In genomic region chr11:69560141-69560790, GRCh38 we compare ENCODE assay signal across 30 cellular contexts.
"Had no signal": no experiment of that assay in that cellular context is flagged by ENCODE, and none has a peak within 500 bp of the region (broad histone marks: within the 10 kb centered on the region; RNA-seq: fewer than 3 reads in every experiment).

No MANE protein-coding gene starts in this region.

- H3K36me3 ChIP-seq: cardiac muscle cell, colonic mucosa, pancreas, sigmoid colon, upper lobe of left lung, vagina had no signal

- H3K9me3 ChIP-seq: colonic mucosa, pancreas, sigmoid colon, vagina had no signal

- H3K4me1 Mint-ChIP-seq: activated B cell treated with CpG ODN at 0.5 μM for 24 hours; brain; naive B cell; stimulated activated memory B cell treated with anti-CD40 and anti-IgM and Interleukin-4, amounts not matched to agents 10 μg/mL and 1 μg/mL and 100 μg/mL, for 72 hours had no signal

- H3K36me3 Mint-ChIP-seq: activated CD8-positive, alpha-beta memory T cell treated with anti-CD3 and anti-CD28 coated beads, Interleukin-2, amount 10 ng/mL, durations not matched to agents 7 days and 5 days; activated naive CD4-positive, alpha-beta T cell treated with anti-CD3 and anti-CD28 coated beads, Interleukin-2, amount 50 U/mL, for 24 hours; brain; immature natural killer cell; mesothelial cell of epicardium; naive B cell; stimulated activated memory B cell treated with anti-CD40 and anti-IgM and Interleukin-4, amounts not matched to agents 10 μg/mL and 1 μg/mL and 100 μg/mL, for 72 hours had no signal

- H3K27ac ChIP-seq: cardiac muscle cell, colonic mucosa, pancreas, psoas muscle, sigmoid colon, upper lobe of left lung, vagina had no signal

- H3K27ac Mint-ChIP-seq: activated B cell treated with CpG ODN at 0.5 μM for 24 hours; activated CD8-positive, alpha-beta memory T cell treated with anti-CD3 and anti-CD28 coated beads, Interleukin-2, amount 10 ng/mL, durations not matched to agents 7 days and 5 days; activated CD8-positive, alpha-beta T cell treated with anti-CD3 and anti-CD28 coated beads, Interleukin-2, amount 10 ng/mL, durations not matched to agents 7 days and 5 days; activated T-helper 2 cell treated with anti-CD3 and anti-CD28 coated beads, Interferon-gamma antibody, Interleukin-2, Interleukin-4, amounts not matched to agents 10 μg/mL and 5 μg/mL and 100 μg/mL, durations not matched to agents 14 hours and 24 hours and 36 hours; brain; effector memory CD8-positive, alpha-beta T cell; immature natural killer cell; mesothelial cell of epicardium; stimulated activated memory B cell treated with anti-CD40 and anti-IgM and Interleukin-4, amounts not matched to agents 10 μg/mL and 1 μg/mL and 100 μg/mL, for 72 hours; stimulated activated naive CD8-positive, alpha-beta T cell treated with anti-CD3 and anti-CD28 coated beads, Interleukin-15, amount 100 ng/mL, for 72 hours; T-helper 1 cell treated with Interleukin-12 subunit alpha and Interleukin-12 subunit beta and Interleukin-4 antibody, amounts not matched to agents 30 μg/mL and 1 μg/mL, for 36 hours had no signal

- H3K27me3 Mint-ChIP-seq: activated B cell treated with CpG ODN at 0.5 μM for 24 hours; stimulated activated memory B cell treated with anti-CD40 and anti-IgM and Interleukin-4, amounts not matched to agents 10 μg/mL and 1 μg/mL and 100 μg/mL, for 72 hours had no signal

- H3K4me3 Mint-ChIP-seq: activated B cell treated with CpG ODN at 0.5 μM for 24 hours; activated CD8-positive, alpha-beta memory T cell treated with anti-CD3 and anti-CD28 coated beads, Interleukin-2, amount 10 ng/mL, durations not matched to agents 7 days and 5 days; activated CD8-positive, alpha-beta T cell treated with anti-CD3 and anti-CD28 coated beads, Interleukin-2, amount 10 ng/mL, durations not matched to agents 7 days and 5 days; activated naive CD4-positive, alpha-beta T cell treated with anti-CD3 and anti-CD28 coated beads, Interleukin-2, amount 50 U/mL, for 24 hours; brain; effector memory CD8-positive, alpha-beta T cell; immature natural killer cell; mesothelial cell of epicardium; naive B cell; stimulated activated memory B cell treated with anti-CD40 and anti-IgM and Interleukin-4, amounts not matched to agents 10 μg/mL and 1 μg/mL and 100 μg/mL, for 72 hours; stimulated activated naive CD8-positive, alpha-beta T cell treated with anti-CD3 and anti-CD28 coated beads, Interleukin-15, amount 100 ng/mL, for 72 hours; T-helper 1 cell treated with Interleukin-12 subunit alpha and Interleukin-12 subunit beta and Interleukin-4 antibody, amounts not matched to agents 30 μg/mL and 1 μg/mL, for 36 hours had no signal

- DNase-seq: activated B cell treated with CpG ODN at 0.5 μM for 24 hours; activated CD8-positive, alpha-beta memory T cell treated with anti-CD3 and anti-CD28 coated beads, Interleukin-2, amount 10 ng/mL, durations not matched to agents 7 days and 5 days; activated CD8-positive, alpha-beta T cell treated with anti-CD3 and anti-CD28 coated beads, Interleukin-2, amount 10 ng/mL, durations not matched to agents 7 days and 5 days; activated T-cell treated with anti-CD3 and anti-CD28 coated beads, Interleukin-2, amount 50 U/mL, for 48 hours; aorta; cerebellar nuclear complex; colonic mucosa; effector memory CD8-positive, alpha-beta T cell; hippocampal formation; immature natural killer cell; kidney; naive B cell; pancreas; psoas muscle; sigmoid colon; stimulated activated CD4-positive, alpha-beta T cell treated with anti-CD3 and anti-CD28 coated beads, Interleukin-1b, Interleukin-23, amount 100 ng/mL, for 48 hours; stimulated activated CD4-positive, alpha-beta T cell treated with anti-CD3 and anti-CD28 coated beads, Interleukin-4, amount 100 ng/mL, for 4 hours; stimulated activated CD8-positive, alpha-beta memory T cell treated with anti-CD3 and anti-CD28 coated beads, Interleukin-4, amount 100 ng/mL, for 48 hours; stimulated activated naive CD8-positive, alpha-beta T cell treated with anti-CD3 and anti-CD28 coated beads, Interleukin-15, amount 100 ng/mL, for 72 hours; substantia nigra; upper lobe of left lung had no signal

- ATAC-seq: activated CD8-positive, alpha-beta memory T cell treated with anti-CD3 and anti-CD28 coated beads, Interleukin-2, amount 10 ng/mL, durations not matched to agents 7 days and 5 days; activated CD8-positive, alpha-beta T cell treated with anti-CD3 and anti-CD28 coated beads, Interleukin-2, amount 10 ng/mL, durations not matched to agents 7 days and 5 days; effector memory CD8-positive, alpha-beta T cell; pancreas; psoas muscle; stimulated activated memory B cell treated with anti-CD40 and anti-IgM and Interleukin-4, amounts not matched to agents 10 μg/mL and 1 μg/mL and 100 μg/mL, for 72 hours; stimulated activated naive CD8-positive, alpha-beta T cell treated with anti-CD3 and anti-CD28 coated beads, Interleukin-15, amount 100 ng/mL, for 72 hours had no signal

- H3K4me1 ChIP-seq: colonic mucosa, pancreas, psoas muscle, sigmoid colon, upper lobe of left lung, vagina had no signal

- H3K9me3 Mint-ChIP-seq: activated B cell treated with CpG ODN at 0.5 μM for 24 hours; activated T-helper 2 cell treated with anti-CD3 and anti-CD28 coated beads, Interferon-gamma antibody, Interleukin-2, Interleukin-4, amounts not matched to agents 10 μg/mL and 5 μg/mL and 100 μg/mL, durations not matched to agents 14 hours and 24 hours and 36 hours; effector memory CD8-positive, alpha-beta T cell; immature natural killer cell; stimulated activated memory B cell treated with anti-CD40 and anti-IgM and Interleukin-4, amounts not matched to agents 10 μg/mL and 1 μg/mL and 100 μg/mL, for 72 hours; stimulated activated naive CD8-positive, alpha-beta T cell treated with anti-CD3 and anti-CD28 coated beads, Interleukin-15, amount 100 ng/mL, for 72 hours; T-helper 1 cell treated with Interleukin-12 subunit alpha and Interleukin-12 subunit beta and Interleukin-4 antibody, amounts not matched to agents 30 μg/mL and 1 μg/mL, for 36 hours had no signal

- H3K4me3 ChIP-seq: cardiac muscle cell, colonic mucosa, pancreas, psoas muscle, sigmoid colon, smooth muscle cell, upper lobe of left lung, vagina had no signal

- H3K27me3 ChIP-seq: cardiac muscle cell, colonic mucosa, pancreas, sigmoid colon, upper lobe of left lung, vagina had no signal
